In the genomic region with DNA sequence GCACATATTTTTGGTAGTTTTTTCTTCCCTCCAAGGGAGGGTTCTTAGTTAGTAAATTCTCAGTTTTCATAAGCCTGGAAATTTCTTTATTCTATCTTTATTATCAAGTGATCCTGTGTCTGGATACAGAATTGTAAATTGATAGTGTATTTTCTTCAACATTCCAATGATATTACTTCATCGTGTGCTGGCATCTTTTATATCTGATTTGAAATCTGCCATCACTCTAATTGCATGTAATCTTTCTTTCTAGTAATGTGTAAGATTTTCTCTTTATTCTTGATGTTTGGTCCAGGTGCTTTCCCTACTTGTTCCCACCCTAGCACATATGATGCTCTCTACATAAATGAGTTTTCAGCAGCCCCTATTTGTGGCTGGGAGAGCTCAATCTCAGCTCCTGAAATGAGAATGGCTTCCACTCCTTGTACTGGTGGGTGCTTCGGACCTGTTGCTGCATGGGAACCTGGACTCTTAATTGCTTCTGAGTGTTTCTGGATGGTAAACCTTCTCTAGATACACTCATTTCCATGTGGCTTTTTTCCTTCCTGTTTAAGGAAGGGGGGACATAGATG, we compare ENCODE assay signal across 2 cellular contexts.
A peak's percentile ranks its signal among the peaks of the same experiment; 100 is the strongest.
TF ChIP-seq lines count a peak whose summit lies in the region.

No MANE protein-coding gene starts in this region.

TF ChIP-seq in SK-N-SH, 30 proteins besides CTCF, POLR2A, EP300 and RAD21:
- TF ChIP-seq, protein P1, sequence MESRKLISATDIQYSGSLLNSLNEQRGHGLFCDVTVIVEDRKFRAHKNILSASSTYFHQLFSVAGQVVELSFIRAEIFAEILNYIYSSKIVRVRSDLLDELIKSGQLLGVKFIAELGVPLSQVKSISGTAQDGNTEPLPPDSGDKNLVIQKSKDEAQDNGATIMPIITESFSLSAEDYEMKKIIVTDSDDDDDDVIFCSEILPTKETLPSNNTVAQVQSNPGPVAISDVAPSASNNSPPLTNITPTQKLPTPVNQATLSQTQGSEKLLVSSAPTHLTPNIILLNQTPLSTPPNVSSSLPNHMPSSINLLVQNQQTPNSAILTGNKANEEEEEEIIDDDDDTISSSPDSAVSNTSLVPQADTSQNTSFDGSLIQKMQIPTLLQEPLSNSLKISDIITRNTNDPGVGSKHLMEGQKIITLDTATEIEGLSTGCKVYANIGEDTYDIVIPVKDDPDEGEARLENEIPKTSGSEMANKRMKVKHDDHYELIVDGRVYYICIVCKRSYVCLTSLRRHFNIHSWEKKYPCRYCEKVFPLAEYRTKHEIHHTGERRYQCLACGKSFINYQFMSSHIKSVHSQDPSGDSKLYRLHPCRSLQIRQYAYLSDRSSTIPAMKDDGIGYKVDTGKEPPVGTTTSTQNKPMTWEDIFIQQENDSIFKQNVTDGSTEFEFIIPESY (IDR thresholded peaks at IDR 0.05; ENCODE audit: borderline replicate concordance, low read depth), result no peak
- no peak for TF ChIP-seq YY1 (IDR thresholded peaks at IDR 0.05; ENCODE audit: low read depth)
- TF ChIP-seq RXRA (IDR thresholded peaks at IDR 0.05; ENCODE audit: borderline replicate concordance, low read depth), result no peak
- no peak for TF ChIP-seq TCF12 (IDR thresholded peaks at IDR 0.05)
- no peak for TF ChIP-seq RFX5 (IDR thresholded peaks at IDR 0.05; ENCODE audit: low read length)
- TF ChIP-seq, protein P2, sequence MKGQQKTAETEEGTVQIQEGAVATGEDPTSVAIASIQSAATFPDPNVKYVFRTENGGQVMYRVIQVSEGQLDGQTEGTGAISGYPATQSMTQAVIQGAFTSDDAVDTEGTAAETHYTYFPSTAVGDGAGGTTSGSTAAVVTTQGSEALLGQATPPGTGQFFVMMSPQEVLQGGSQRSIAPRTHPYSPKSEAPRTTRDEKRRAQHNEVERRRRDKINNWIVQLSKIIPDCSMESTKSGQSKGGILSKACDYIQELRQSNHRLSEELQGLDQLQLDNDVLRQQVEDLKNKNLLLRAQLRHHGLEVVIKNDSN (IDR thresholded peaks at IDR 0.05; ENCODE audit: borderline replicate concordance, low read depth), result no peak
- TF ChIP-seq GABPA (IDR thresholded peaks at IDR 0.05; ENCODE audit: low read depth), result no peak
- TF ChIP-seq GATA2 (CRISPR knock-in tag; IDR thresholded peaks at IDR 0.05), result no peak
- TF ChIP-seq RCOR1 (IDR thresholded peaks at IDR 0.05; ENCODE audit: low read length), result no peak
- no peak for TF ChIP-seq SIN3A (IDR thresholded peaks at IDR 0.05; ENCODE audit: borderline replicate concordance, low read depth, low read length)
- TF ChIP-seq MXI1 (IDR thresholded peaks at IDR 0.05; ENCODE audit: low read depth, low read length), result no peak
- no peak for TF ChIP-seq EZH2phosphoT487 (IDR thresholded peaks at IDR 0.05; ENCODE audit: borderline replicate concordance, low read depth)
- no peak for TF ChIP-seq PBX3 (IDR thresholded peaks at IDR 0.05)
- TF ChIP-seq, protein P3, sequence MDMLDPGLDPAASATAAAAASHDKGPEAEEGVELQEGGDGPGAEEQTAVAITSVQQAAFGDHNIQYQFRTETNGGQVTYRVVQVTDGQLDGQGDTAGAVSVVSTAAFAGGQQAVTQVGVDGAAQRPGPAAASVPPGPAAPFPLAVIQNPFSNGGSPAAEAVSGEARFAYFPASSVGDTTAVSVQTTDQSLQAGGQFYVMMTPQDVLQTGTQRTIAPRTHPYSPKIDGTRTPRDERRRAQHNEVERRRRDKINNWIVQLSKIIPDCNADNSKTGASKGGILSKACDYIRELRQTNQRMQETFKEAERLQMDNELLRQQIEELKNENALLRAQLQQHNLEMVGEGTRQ (IDR thresholded peaks at IDR 0.05; ENCODE audit: borderline replicate concordance, low read depth, low read length), result no peak
- no peak for TF ChIP-seq TEAD4 (IDR thresholded peaks at IDR 0.05; ENCODE audit: borderline replicate concordance, insufficient read depth)
- TF ChIP-seq FOXJ3 (CRISPR knock-in tag; IDR thresholded peaks at IDR 0.05), result no peak
- TF ChIP-seq, protein P4, sequence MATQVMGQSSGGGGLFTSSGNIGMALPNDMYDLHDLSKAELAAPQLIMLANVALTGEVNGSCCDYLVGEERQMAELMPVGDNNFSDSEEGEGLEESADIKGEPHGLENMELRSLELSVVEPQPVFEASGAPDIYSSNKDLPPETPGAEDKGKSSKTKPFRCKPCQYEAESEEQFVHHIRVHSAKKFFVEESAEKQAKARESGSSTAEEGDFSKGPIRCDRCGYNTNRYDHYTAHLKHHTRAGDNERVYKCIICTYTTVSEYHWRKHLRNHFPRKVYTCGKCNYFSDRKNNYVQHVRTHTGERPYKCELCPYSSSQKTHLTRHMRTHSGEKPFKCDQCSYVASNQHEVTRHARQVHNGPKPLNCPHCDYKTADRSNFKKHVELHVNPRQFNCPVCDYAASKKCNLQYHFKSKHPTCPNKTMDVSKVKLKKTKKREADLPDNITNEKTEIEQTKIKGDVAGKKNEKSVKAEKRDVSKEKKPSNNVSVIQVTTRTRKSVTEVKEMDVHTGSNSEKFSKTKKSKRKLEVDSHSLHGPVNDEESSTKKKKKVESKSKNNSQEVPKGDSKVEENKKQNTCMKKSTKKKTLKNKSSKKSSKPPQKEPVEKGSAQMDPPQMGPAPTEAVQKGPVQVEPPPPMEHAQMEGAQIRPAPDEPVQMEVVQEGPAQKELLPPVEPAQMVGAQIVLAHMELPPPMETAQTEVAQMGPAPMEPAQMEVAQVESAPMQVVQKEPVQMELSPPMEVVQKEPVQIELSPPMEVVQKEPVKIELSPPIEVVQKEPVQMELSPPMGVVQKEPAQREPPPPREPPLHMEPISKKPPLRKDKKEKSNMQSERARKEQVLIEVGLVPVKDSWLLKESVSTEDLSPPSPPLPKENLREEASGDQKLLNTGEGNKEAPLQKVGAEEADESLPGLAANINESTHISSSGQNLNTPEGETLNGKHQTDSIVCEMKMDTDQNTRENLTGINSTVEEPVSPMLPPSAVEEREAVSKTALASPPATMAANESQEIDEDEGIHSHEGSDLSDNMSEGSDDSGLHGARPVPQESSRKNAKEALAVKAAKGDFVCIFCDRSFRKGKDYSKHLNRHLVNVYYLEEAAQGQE (IDR thresholded peaks at IDR 0.05; ENCODE audit: low read depth, low read length), result no peak
- TF ChIP-seq IRF3 (IDR thresholded peaks at IDR 0.05; ENCODE audit: low read depth, low read length), result no peak
- TF ChIP-seq ELF1 (IDR thresholded peaks at IDR 0.05), result no peak
- TF ChIP-seq NFIC (IDR thresholded peaks at IDR 0.05; ENCODE audit: borderline replicate concordance), result no peak

TF ChIP-seq in GM12878, 131 proteins besides CTCF, POLR2A, EP300 and RAD21 (continued from another document):
- TF ChIP-seq, protein P2 (IDR thresholded peaks at IDR 0.05; ENCODE audit: borderline replicate concordance, extremely low read length, insufficient read depth, low read depth, low read length), result no peak
- TF ChIP-seq CREM (IDR thresholded peaks at IDR 0.05; ENCODE audit: low read depth), result no peak
- TF ChIP-seq ZNF384 (IDR thresholded peaks at IDR 0.05; ENCODE audit: borderline replicate concordance, low read depth, low read length), result no peak
- TF ChIP-seq, protein P5, sequence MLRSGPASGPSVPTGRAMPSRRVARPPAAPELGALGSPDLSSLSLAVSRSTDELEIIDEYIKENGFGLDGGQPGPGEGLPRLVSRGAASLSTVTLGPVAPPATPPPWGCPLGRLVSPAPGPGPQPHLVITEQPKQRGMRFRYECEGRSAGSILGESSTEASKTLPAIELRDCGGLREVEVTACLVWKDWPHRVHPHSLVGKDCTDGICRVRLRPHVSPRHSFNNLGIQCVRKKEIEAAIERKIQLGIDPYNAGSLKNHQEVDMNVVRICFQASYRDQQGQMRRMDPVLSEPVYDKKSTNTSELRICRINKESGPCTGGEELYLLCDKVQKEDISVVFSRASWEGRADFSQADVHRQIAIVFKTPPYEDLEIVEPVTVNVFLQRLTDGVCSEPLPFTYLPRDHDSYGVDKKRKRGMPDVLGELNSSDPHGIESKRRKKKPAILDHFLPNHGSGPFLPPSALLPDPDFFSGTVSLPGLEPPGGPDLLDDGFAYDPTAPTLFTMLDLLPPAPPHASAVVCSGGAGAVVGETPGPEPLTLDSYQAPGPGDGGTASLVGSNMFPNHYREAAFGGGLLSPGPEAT (IDR thresholded peaks at IDR 0.05; ENCODE audit: low read depth), result no peak
- TF ChIP-seq RUNX3 (IDR thresholded peaks at IDR 0.05; ENCODE audit: low read length), result peak; percentile 19; the same call in 1 of the 2 replicates
- TF ChIP-seq, protein P6, sequence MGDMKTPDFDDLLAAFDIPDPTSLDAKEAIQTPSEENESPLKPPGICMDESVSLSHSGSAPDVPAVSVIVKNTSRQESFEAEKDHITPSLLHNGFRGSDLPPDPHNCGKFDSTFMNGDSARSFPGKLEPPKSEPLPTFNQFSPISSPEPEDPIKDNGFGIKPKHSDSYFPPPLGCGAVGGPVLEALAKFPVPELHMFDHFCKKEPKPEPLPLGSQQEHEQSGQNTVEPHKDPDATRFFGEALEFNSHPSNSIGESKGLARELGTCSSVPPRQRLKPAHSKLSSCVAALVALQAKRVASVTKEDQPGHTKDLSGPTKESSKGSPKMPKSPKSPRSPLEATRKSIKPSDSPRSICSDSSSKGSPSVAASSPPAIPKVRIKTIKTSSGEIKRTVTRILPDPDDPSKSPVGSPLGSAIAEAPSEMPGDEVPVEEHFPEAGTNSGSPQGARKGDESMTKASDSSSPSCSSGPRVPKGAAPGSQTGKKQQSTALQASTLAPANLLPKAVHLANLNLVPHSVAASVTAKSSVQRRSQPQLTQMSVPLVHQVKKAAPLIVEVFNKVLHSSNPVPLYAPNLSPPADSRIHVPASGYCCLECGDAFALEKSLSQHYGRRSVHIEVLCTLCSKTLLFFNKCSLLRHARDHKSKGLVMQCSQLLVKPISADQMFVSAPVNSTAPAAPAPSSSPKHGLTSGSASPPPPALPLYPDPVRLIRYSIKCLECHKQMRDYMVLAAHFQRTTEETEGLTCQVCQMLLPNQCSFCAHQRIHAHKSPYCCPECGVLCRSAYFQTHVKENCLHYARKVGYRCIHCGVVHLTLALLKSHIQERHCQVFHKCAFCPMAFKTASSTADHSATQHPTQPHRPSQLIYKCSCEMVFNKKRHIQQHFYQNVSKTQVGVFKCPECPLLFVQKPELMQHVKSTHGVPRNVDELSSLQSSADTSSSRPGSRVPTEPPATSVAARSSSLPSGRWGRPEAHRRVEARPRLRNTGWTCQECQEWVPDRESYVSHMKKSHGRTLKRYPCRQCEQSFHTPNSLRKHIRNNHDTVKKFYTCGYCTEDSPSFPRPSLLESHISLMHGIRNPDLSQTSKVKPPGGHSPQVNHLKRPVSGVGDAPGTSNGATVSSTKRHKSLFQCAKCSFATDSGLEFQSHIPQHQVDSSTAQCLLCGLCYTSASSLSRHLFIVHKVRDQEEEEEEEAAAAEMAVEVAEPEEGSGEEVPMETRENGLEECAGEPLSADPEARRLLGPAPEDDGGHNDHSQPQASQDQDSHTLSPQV (IDR thresholded peaks at IDR 0.05), result no peak
